ENCODE assay signal across 2 cellular contexts in genomic region chr2:173053043-173053699, GRCh38.
TF ChIP-seq lines count a peak whose summit lies in the region.

No MANE protein-coding gene starts in this region.

TF ChIP-seq in HepG2, 621 proteins besides CTCF, POLR2A, EP300 and RAD21 (continued from another document and continues in another):
- TF ChIP-seq MEF2D (CRISPR knock-in tag; IDR thresholded peaks at IDR 0.05) (peak; percentile 53; the same call in 1 of the 2 replicates), SP4 (CRISPR knock-in tag; IDR thresholded peaks at IDR 0.05) (no peak), SOX5 (CRISPR knock-in tag; IDR thresholded peaks at IDR 0.05; ENCODE audit: borderline replicate concordance) (peak; percentile 15; the same call in 1 of the 2 replicates), TEAD3 (CRISPR knock-in tag; optimal IDR thresholded peaks at IDR 0.05; ENCODE audit: borderline replicate concordance) (peak; percentile 93), ZFAT (CRISPR knock-in tag; conservative IDR thresholded peaks at IDR 0.05) (peak; percentile 76), CCDC6 (CRISPR knock-in tag; IDR thresholded peaks at IDR 0.05) (no peak), SP140L (CRISPR knock-in tag; IDR thresholded peaks at IDR 0.05; ENCODE audit: borderline replicate concordance) (no peak), HMG20A (CRISPR knock-in tag; IDR thresholded peaks at IDR 0.05; ENCODE audit: borderline replicate concordance) (peak; percentile 43; the same call in 1 of the 2 replicates), ZIK1 (CRISPR knock-in tag; IDR thresholded peaks at IDR 0.05; ENCODE audit: borderline replicate concordance, low read depth) (no peak), ZFP41 (CRISPR knock-in tag; IDR thresholded peaks at IDR 0.05; ENCODE audit: borderline replicate concordance) (no peak), TGIF2 (CRISPR knock-in tag; IDR thresholded peaks at IDR 0.05) (no peak), ZNF251 (CRISPR knock-in tag; IDR thresholded peaks at IDR 0.05) (no peak), SOX6 (IDR thresholded peaks at IDR 0.05) (no peak), SOX6 (CRISPR knock-in tag; IDR thresholded peaks at IDR 0.05) (peak; percentile 49; the same call in 1 of the 2 replicates), HIC2 (CRISPR knock-in tag; IDR thresholded peaks at IDR 0.05; ENCODE audit: low read depth) (no peak), SOX13 (IDR thresholded peaks at IDR 0.05) (no peak), SOX13 (CRISPR knock-in tag; conservative IDR thresholded peaks at IDR 0.05 in 1 of 2, IDR thresholded peaks at IDR 0.05 in 1 of 2) (0 out of 4 replicates have a peak, but pooled peaks of 1 of the 2 experiments have one; percentile 25), ZNF577 (CRISPR knock-in tag; IDR thresholded peaks at IDR 0.05; ENCODE audit: borderline replicate concordance, low read depth) (no peak), ZNF740 (CRISPR knock-in tag; IDR thresholded peaks at IDR 0.05) (no peak), TSC22D2 (CRISPR knock-in tag; IDR thresholded peaks at IDR 0.05; ENCODE audit: borderline replicate concordance) (no peak), RBM22 (optimal IDR thresholded peaks at IDR 0.05; ENCODE audit: low read length) (no peak), ZNF432 (CRISPR knock-in tag; IDR thresholded peaks at IDR 0.05; ENCODE audit: borderline replicate concordance) (no peak), GATA4 (IDR thresholded peaks at IDR 0.05; ENCODE audit: borderline replicate concordance, low read depth) (no peak), ZNF501 (CRISPR knock-in tag; IDR thresholded peaks at IDR 0.05) (no peak), NFYC (CRISPR knock-in tag; IDR thresholded peaks at IDR 0.05) (no peak), MTA1 (CRISPR knock-in tag; IDR thresholded peaks at IDR 0.05; ENCODE audit: borderline replicate concordance) (no peak), ATM (IDR thresholded peaks at IDR 0.05; ENCODE audit: borderline replicate concordance) (no peak), TCF7 (IDR thresholded peaks at IDR 0.05; ENCODE audit: low read depth) (no peak), KAT8 (CRISPR knock-in tag; IDR thresholded peaks at IDR 0.05) (no peak), ZNF30 (CRISPR knock-in tag; IDR thresholded peaks at IDR 0.05) (no peak), PAXIP1 (CRISPR knock-in tag; conservative IDR thresholded peaks at IDR 0.05) (peak; percentile 25; the same call in 1 of the 2 replicates), PCBP2 (optimal IDR thresholded peaks at IDR 0.05; ENCODE audit: low read depth, low read length, poor library complexity, severe bottlenecking) (no peak), SMARCC2 (IDR thresholded peaks at IDR 0.05) (no peak), THAP11 (CRISPR knock-in tag; IDR thresholded peaks at IDR 0.05) (no peak), PHF5A (CRISPR knock-in tag; IDR thresholded peaks at IDR 0.05; ENCODE audit: low read depth, unreplicated experiment) (no peak), U2AF1 (optimal IDR thresholded peaks at IDR 0.05; ENCODE audit: low read depth, low read length) (no peak), ZNF510 (CRISPR knock-in tag; IDR thresholded peaks at IDR 0.05; ENCODE audit: low read depth) (no peak), ZBTB21 (CRISPR knock-in tag; IDR thresholded peaks at IDR 0.05) (no peak), NFIC (IDR thresholded peaks at IDR 0.05; ENCODE audit: low read length) (0 out of 2 replicates have a peak, but pooled peaks have one; percentile 27)

TF ChIP-seq in SK-N-SH treated with all-trans-retinoic acid at 6 μM for 48 hours, 23 proteins besides CTCF, POLR2A, EP300 and RAD21 (continued from another document):
- TF ChIP-seq TSHZ2 (CRISPR knock-in tag; IDR thresholded peaks at IDR 0.05) (no peak), PATZ1 (CRISPR knock-in tag; IDR thresholded peaks at IDR 0.05; ENCODE audit: borderline replicate concordance) (no peak), CSDC2 (CRISPR knock-in tag; IDR thresholded peaks at IDR 0.05) (no peak), ARNTL (CRISPR knock-in tag; IDR thresholded peaks at IDR 0.05; ENCODE audit: borderline replicate concordance, low read depth) (no peak)
